27 cellular contexts compared by ENCODE assay signal in genomic region chr10:53846809-53847208, GRCh38.
A peak's percentile ranks its signal among the peaks of the same experiment; 100 is the strongest.
DNase-seq lines count a peak whose midpoint lies in the region; ATAC-seq and TF ChIP-seq lines count a peak whose summit lies in the region.
"Had no signal": no experiment of that assay in that cellular context is flagged by ENCODE, and none has a peak within 500 bp of the region (broad histone marks: within the 10 kb centered on the region; RNA-seq: fewer than 3 reads in every experiment).

No MANE protein-coding gene starts in this region.

- H3K27ac ChIP-seq in SK-N-SH (ENCODE audit: low read depth in 2 of 2, low read length in 1 of 2), result no peak overlapping the region
- no peak overlapping the region for H3K27ac ChIP-seq in smooth muscle cell (ENCODE audit: low read depth)
- H3K27ac ChIP-seq: cardiac muscle cell, gastrocnemius medialis, PC-9, sigmoid colon, SJSA1, suprapubic skin, uterus, WERI-Rb-1 had no signal

- 57% methylated on average over 2 of the region's 2 CpGs for WGBS in SK-N-SH (ENCODE audit: low lambda C conversion rate)
- WGBS in smooth muscle cell (ENCODE audit: low lambda C conversion rate), result 82% methylated on average over 2 of the region's 2 CpGs

- H3K9me3 ChIP-seq in SK-N-SH (no peaks in the 10 kb centered on the region), smooth muscle cell (replicated peaks; ENCODE audit: low read depth) (no peaks in the 10 kb centered on the region)
- H3K9me3 ChIP-seq: gastrocnemius medialis, sigmoid colon, SJSA1, suprapubic skin, uterus had no signal

- TF ChIP-seq EP300 in SK-N-SH (IDR thresholded peaks at IDR 0.05; ENCODE audit: borderline replicate concordance in 1 of 2, low read depth in 1 of 2, low read length in 1 of 2), result no peak

- H3K4me1 ChIP-seq in SK-N-SH (ENCODE audit: control insufficient read depth in 1 of 2, insufficient read depth in 2 of 2, low read depth in 1 of 2, low read length in 1 of 2), result no peaks in the 10 kb centered on the region; a peak in 1 of 4 replicates
- no peaks in the 10 kb centered on the region for H3K4me1 ChIP-seq in smooth muscle cell (ENCODE audit: low read depth)
- H3K4me1 ChIP-seq: gastrocnemius medialis, SJSA1, suprapubic skin, uterus had no signal

- H2AFZ ChIP-seq in SK-N-SH (ENCODE audit: low read depth) (no peak overlapping the region), smooth muscle cell (ENCODE audit: low read depth) (no peak overlapping the region)
- H2AFZ ChIP-seq: PC-9 had no signal

- ATAC-seq in SK-N-SH treated with all-trans-retinoic acid at 6 μM for 48 hours, result no peak
- ATAC-seq: gastrocnemius medialis; naive thymus-derived CD4-positive, alpha-beta T cell had no signal

- CTCF ChIA-PET in SK-N-SH (lab: Yijun Ruan, JAX), result interaction anchor here (1.3 kb wide), 1 partner anchor 8 kb away, joined by 6 read pairs; no protein-coding TSS in a partner anchor

- H3K4me2 ChIP-seq in SK-N-SH (no peak overlapping the region), smooth muscle cell (no peak overlapping the region)
- H3K4me2 ChIP-seq: PC-9 had no signal

- TF ChIP-seq POLR2A in erythroblast (IDR thresholded peaks at IDR 0.05; ENCODE audit: low read length), result no peak

- H3K79me2 ChIP-seq in SK-N-SH (ENCODE audit: insufficient read depth) (no peaks in the 10 kb centered on the region), smooth muscle cell (ENCODE audit: low read depth) (no peaks in the 10 kb centered on the region)

- H3K36me3 ChIP-seq in SK-N-SH (replicated peaks in 1 of 2; ENCODE audit: control insufficient read depth in 1 of 2, insufficient read depth in 2 of 2, low read length in 1 of 2) (no peaks in the 10 kb centered on the region), smooth muscle cell (ENCODE audit: low read depth) (no peaks in the 10 kb centered on the region)
- H3K36me3 ChIP-seq: cardiac muscle cell, gastrocnemius medialis, sigmoid colon, SJSA1, suprapubic skin, uterus, WERI-Rb-1 had no signal

- peak; percentile 37 for TF ChIP-seq CTCF in SK-N-SH (IDR thresholded peaks at IDR 0.05)
- peak; percentile 26 for TF ChIP-seq CTCF in choroid plexus epithelial cell (conservative IDR thresholded peaks at IDR 0.05; ENCODE audit: low read depth, low read length)
- peak; percentile 20 for TF ChIP-seq CTCF in smooth muscle cell (IDR thresholded peaks at IDR 0.05; ENCODE audit: borderline replicate concordance, insufficient read depth, poor library complexity, severe bottlenecking)

- H4K20me1 ChIP-seq in SK-N-SH (ENCODE audit: insufficient read depth) (no peaks in the 10 kb centered on the region), smooth muscle cell (ENCODE audit: low read depth) (no peaks in the 10 kb centered on the region)

- no peak overlapping the region for H3K4me3 ChIP-seq in SK-N-SH (ENCODE audit: low read depth in 2 of 2, low read length in 1 of 2)
- H3K4me3 ChIP-seq in choroid plexus epithelial cell (ENCODE audit: low read depth, low read length), result no peak overlapping the region
- no peak overlapping the region for H3K4me3 ChIP-seq in smooth muscle cell
- H3K4me3 ChIP-seq: cardiac muscle cell, gastrocnemius medialis, PC-9, sigmoid colon, SJSA1, suprapubic skin, uterus had no signal

- POLR2A ChIA-PET in SK-N-SH (lab: Yijun Ruan, JAX), result no interaction called here

- H3K9ac ChIP-seq in SK-N-SH (no peak overlapping the region), smooth muscle cell (ENCODE audit: low read depth) (no peak overlapping the region)

- H3K9me2 ChIP-seq in SK-N-SH, result no peaks in the 10 kb centered on the region

- H3K27me3 ChIP-seq in SK-N-SH (ENCODE audit: insufficient read depth) (no peaks in the 10 kb centered on the region), smooth muscle cell (ENCODE audit: low read depth) (no peaks in the 10 kb centered on the region)
- H3K27me3 ChIP-seq: cardiac muscle cell, gastrocnemius medialis, sigmoid colon, SJSA1, suprapubic skin, uterus had no signal

- H3F3A ChIP-seq in SK-N-SH (replicated peaks; ENCODE audit: insufficient read depth) (no peaks in the 10 kb centered on the region), smooth muscle cell (ENCODE audit: low read depth) (no peaks in the 10 kb centered on the region)

- no peak for TF ChIP-seq RAD21 in SK-N-SH (IDR thresholded peaks at IDR 0.05; ENCODE audit: low read length)

- no peak for DNase-seq in SK-N-SH
- peak; percentile 55 for DNase-seq in OCI-M1 (lab: John Stamatoyannopoulos, UW)
- DNase-seq in choroid plexus epithelial cell (ENCODE audit: low read depth), result peak; percentile 1
- no peak for DNase-seq in smooth muscle cell (lab: John Stamatoyannopoulos, UW; ENCODE audit: unreplicated experiment)
- no peak for DNase-seq in superior temporal gyrus (ENCODE audit: extremely low spot score)
- no peak for DNase-seq in cerebellar nuclear complex (lab: John Stamatoyannopoulos, UW)
- DNase-seq in erythroblast (lab: John Stamatoyannopoulos, UW), result no peak
- DNase-seq: activated CD4-positive, alpha-beta T cell treated with anti-CD3 and anti-CD28 coated beads, Interleukin-2, amount 50 U/mL, for 4 hours; activated gamma-delta T cell treated with Interleukin-2 at 50 U/mL for 16 hours; C1 segment of cervical spinal cord; gastrocnemius medialis; GDM1; islet precursor cell; mesenchymal stem cell; naive thymus-derived CD4-positive, alpha-beta T cell; NCI-H1417 treated with DMSO at 0.1 percent for 48 hours; NCI-H2171; NCI-H526; PC-9; sigmoid colon; T-helper 2 cell; uterus; WERI-Rb-1 had no signal

TF ChIP-seq in SK-N-SH, 30 proteins besides CTCF, POLR2A, EP300 and RAD21:
- TF ChIP-seq TAF1 (IDR thresholded peaks at IDR 0.05; ENCODE audit: borderline replicate concordance, low read depth, low read length), result no peak
- no peak for TF ChIP-seq GABPA (IDR thresholded peaks at IDR 0.05; ENCODE audit: low read depth)
- no peak for TF ChIP-seq RXRA (IDR thresholded peaks at IDR 0.05; ENCODE audit: borderline replicate concordance, low read depth)
- no peak for TF ChIP-seq IRF3 (IDR thresholded peaks at IDR 0.05; ENCODE audit: low read depth, low read length)
- TF ChIP-seq JUND (IDR thresholded peaks at IDR 0.05), result no peak
- no peak for TF ChIP-seq SIN3A (IDR thresholded peaks at IDR 0.05; ENCODE audit: borderline replicate concordance, low read depth, low read length)
- no peak for TF ChIP-seq SMC3 (IDR thresholded peaks at IDR 0.05; ENCODE audit: low read depth, low read length)
- TF ChIP-seq CHD2 (IDR thresholded peaks at IDR 0.05; ENCODE audit: low read length, partially characterized antibody), result no peak
- TF ChIP-seq MXI1 (IDR thresholded peaks at IDR 0.05; ENCODE audit: low read depth, low read length), result no peak
- no peak for TF ChIP-seq YY1 (IDR thresholded peaks at IDR 0.05; ENCODE audit: low read depth)
- no peak for TF ChIP-seq FOXM1 (IDR thresholded peaks at IDR 0.05; ENCODE audit: low read depth)

TF ChIP-seq in SK-N-SH treated with all-trans-retinoic acid at 6 μM for 48 hours, 23 proteins besides CTCF, POLR2A, EP300 and RAD21 (continues in another document):
- TF ChIP-seq ESRRG (CRISPR knock-in tag; IDR thresholded peaks at IDR 0.05) (no peak), TCF4 (CRISPR knock-in tag; IDR thresholded peaks at IDR 0.05; ENCODE audit: borderline replicate concordance) (no peak), ZNF565 (CRISPR knock-in tag; conservative IDR thresholded peaks at IDR 0.05; ENCODE audit: low read depth) (no peak), CSRNP3 (CRISPR knock-in tag; IDR thresholded peaks at IDR 0.05) (no peak), TOX (CRISPR knock-in tag; IDR thresholded peaks at IDR 0.05; ENCODE audit: borderline replicate concordance) (no peak), ZFP3 (CRISPR knock-in tag; IDR thresholded peaks at IDR 0.05) (no peak), ZNF70 (CRISPR knock-in tag; IDR thresholded peaks at IDR 0.05) (no peak), GLIS3 (CRISPR knock-in tag; IDR thresholded peaks at IDR 0.05) (no peak), SNAI2 (CRISPR knock-in tag; IDR thresholded peaks at IDR 0.05) (no peak), PPARA (CRISPR knock-in tag; IDR thresholded peaks at IDR 0.05; ENCODE audit: borderline replicate concordance) (no peak)
- TF ChIP-seq, protein P1, sequence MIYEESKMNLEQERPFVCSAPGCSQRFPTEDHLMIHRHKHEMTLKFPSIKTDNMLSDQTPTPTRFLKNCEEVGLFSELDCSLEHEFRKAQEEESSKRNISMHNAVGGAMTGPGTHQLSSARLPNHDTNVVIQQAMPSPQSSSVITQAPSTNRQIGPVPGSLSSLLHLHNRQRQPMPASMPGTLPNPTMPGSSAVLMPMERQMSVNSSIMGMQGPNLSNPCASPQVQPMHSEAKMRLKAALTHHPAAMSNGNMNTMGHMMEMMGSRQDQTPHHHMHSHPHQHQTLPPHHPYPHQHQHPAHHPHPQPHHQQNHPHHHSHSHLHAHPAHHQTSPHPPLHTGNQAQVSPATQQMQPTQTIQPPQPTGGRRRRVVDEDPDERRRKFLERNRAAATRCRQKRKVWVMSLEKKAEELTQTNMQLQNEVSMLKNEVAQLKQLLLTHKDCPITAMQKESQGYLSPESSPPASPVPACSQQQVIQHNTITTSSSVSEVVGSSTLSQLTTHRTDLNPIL (CRISPR knock-in tag; IDR thresholded peaks at IDR 0.05; ENCODE audit: low read depth), result no peak
- TF ChIP-seq, protein P2, sequence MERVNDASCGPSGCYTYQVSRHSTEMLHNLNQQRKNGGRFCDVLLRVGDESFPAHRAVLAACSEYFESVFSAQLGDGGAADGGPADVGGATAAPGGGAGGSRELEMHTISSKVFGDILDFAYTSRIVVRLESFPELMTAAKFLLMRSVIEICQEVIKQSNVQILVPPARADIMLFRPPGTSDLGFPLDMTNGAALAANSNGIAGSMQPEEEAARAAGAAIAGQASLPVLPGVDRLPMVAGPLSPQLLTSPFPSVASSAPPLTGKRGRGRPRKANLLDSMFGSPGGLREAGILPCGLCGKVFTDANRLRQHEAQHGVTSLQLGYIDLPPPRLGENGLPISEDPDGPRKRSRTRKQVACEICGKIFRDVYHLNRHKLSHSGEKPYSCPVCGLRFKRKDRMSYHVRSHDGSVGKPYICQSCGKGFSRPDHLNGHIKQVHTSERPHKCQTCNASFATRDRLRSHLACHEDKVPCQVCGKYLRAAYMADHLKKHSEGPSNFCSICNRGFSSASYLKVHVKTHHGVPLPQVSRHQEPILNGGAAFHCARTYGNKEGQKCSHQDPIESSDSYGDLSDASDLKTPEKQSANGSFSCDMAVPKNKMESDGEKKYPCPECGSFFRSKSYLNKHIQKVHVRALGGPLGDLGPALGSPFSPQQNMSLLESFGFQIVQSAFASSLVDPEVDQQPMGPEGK (CRISPR knock-in tag; IDR thresholded peaks at IDR 0.05; ENCODE audit: borderline replicate concordance), result no peak

Comparison
In these comparisons a context has a peak if more than half of its experiments do, and no peak if none do; other contexts are left out.
1. DNase-seq: peak in OCI-M1 (single experiment) and choroid plexus epithelial cell (single experiment); none in SK-N-SH (single experiment), smooth muscle cell (single experiment), superior temporal gyrus (single experiment), cerebellar nuclear complex (0 of 2) and erythroblast (0 of 2).
2. Peak in every context shown above with its lines, with median percentiles within 50 percentile points of each other: CTCF ChIP-seq.